In genomic region chr17:2337811-2338657, GRCh38 we compare ENCODE assay signal across 7 cellular contexts. TPM values are rescaled to one million over a fixed set of nuclear protein-coding genes. Genes with fewer than 3 reads are reported as not detected.
A peak's percentile ranks its signal among the peaks of the same experiment; 100 is the strongest.
DNase-seq lines count a peak whose midpoint lies in the region; ATAC-seq, FAIRE-seq and TF ChIP-seq lines count a peak whose summit lies in the region.

No MANE protein-coding gene starts in this region.

- no peaks in the 10 kb centered on the region for H4K20me1 ChIP-seq in K562 (replicated peaks; ENCODE audit: control insufficient read depth, insufficient read depth, low read length)

- H3K4me3 Mint-ChIP-seq in T-helper 17 cell = peak overlapping the region; percentile 99

- peak overlapping the region; percentile 72 for H2AFZ ChIP-seq in K562 (ENCODE audit: low read depth, low read length)

- peak; percentile 11 for FAIRE-seq in K562 (lab: Jason Lieb, UNC)

- H3K4me1 ChIP-seq in K562 (replicated peaks in 1 of 2; ENCODE audit: control insufficient read depth in 2 of 2, insufficient read depth in 2 of 2, low read length in 2 of 2) = peaks cover 16 to 21% of the 10 kb centered on the region in 2 experiments; a peak in 4 of 5 replicates
- peaks cover 5% of the 10 kb centered on the region for H3K4me1 ChIP-seq in iPS-15b (ENCODE audit: control insufficient read depth, insufficient read depth, low read length)
- peaks cover 14 to 27% of the 10 kb centered on the region in 2 donors for H3K4me1 ChIP-seq in gastrocnemius medialis

- TF ChIP-seq EP300 in K562 (IDR thresholded peaks at IDR 0.05; ENCODE audit: low read length) = no peak

- H3K27me3 Mint-ChIP-seq in T-helper 17 cell = no peaks in the 10 kb centered on the region

- peaks cover 16% of the 10 kb centered on the region for H3K4me1 Mint-ChIP-seq in T-helper 17 cell

- TF ChIP-seq POLR2A in K562 (conservative IDR thresholded peaks at IDR 0.05) (no peak), gastrocnemius medialis (IDR thresholded peaks at IDR 0.05) (peak; percentile 52 to 56)

- CTCF ChIA-PET in K562 (lab: Yijun Ruan, JAX; ENCODE audit: low intra/inter-chr PET ratio) = no interaction called here

- POLR2A ChIA-PET in K562 (lab: Yijun Ruan, JAX) = interaction anchor here (0.5 to 1.1 kb wide), 6 partner anchors 10 to 1994 kb away, joined by 3 to 5 read pairs (median 3); partner anchors contain the start of genes SMG6 and SRR

- peak overlapping the region; percentile 81 for H3K27ac Mint-ChIP-seq in T-helper 17 cell

- no peak for TF ChIP-seq CTCF in GM13977 (IDR thresholded peaks at IDR 0.05; ENCODE audit: extremely low read depth, insufficient read depth, missing control alignments)
- no peak for TF ChIP-seq CTCF in K562 (IDR thresholded peaks at IDR 0.05 in 2 of 3, conservative IDR thresholded peaks at IDR 0.05 in 1 of 3; ENCODE audit: insufficient read depth in 2 of 3, low read depth in 1 of 3, low read length in 3 of 3)
- peak in 1 of 5 experiments; percentile 11 for TF ChIP-seq CTCF in gastrocnemius medialis (IDR thresholded peaks at IDR 0.05 in 4 of 5, conservative IDR thresholded peaks at IDR 0.05 in 1 of 5)

- H3K27ac ChIP-seq in K562 (ENCODE audit: extremely low read depth, low read depth, low read length) (peak overlapping the region; percentile 81; the same call in 2 of the 3 replicates), gastrocnemius medialis (peak overlapping the region; percentile 87 to 94 (median 92))

- TF ChIP-seq RAD21 in K562 (CRISPR knock-in tag; conservative IDR thresholded peaks at IDR 0.05 in 1 of 2, IDR thresholded peaks at IDR 0.05 in 1 of 2) = no peak

- H3K36me3 ChIP-seq in K562 (ENCODE audit: control insufficient read depth, insufficient read depth, low read length) (peaks cover 30% of the 10 kb centered on the region), iPS-15b (ENCODE audit: control insufficient read depth, insufficient read depth, low read length) (peaks cover 21% of the 10 kb centered on the region), gastrocnemius medialis (peaks cover 4 to 23% of the 10 kb centered on the region in 2 donors)

- peak; percentile 30 for ATAC-seq in T-helper 17 cell
- ATAC-seq in K562 = peak; percentile 44
- ATAC-seq in gastrocnemius medialis = peak; percentile 57
- no peak for ATAC-seq in GM18517 (IDR thresholded peaks at IDR 0.05; ENCODE audit: unreplicated experiment)

- H3K9me1 ChIP-seq in K562 (ENCODE audit: control insufficient read depth, insufficient read depth, low read length) = no peaks in the 10 kb centered on the region

- H3K79me2 ChIP-seq in K562 (ENCODE audit: control insufficient read depth, insufficient read depth, low read length) = peaks cover 48% of the 10 kb centered on the region

- H3K4me2 ChIP-seq in K562 (ENCODE audit: insufficient read depth, low read length) = peak overlapping the region; percentile 93

- H3K36me3 Mint-ChIP-seq in T-helper 17 cell (ENCODE audit: low read depth) = peaks cover 2% of the 10 kb centered on the region

- 7% methylated on average over 19 of the region's 60 CpGs for WGBS in K562 (ENCODE audit: insufficient coverage, low coverage, missing lambda C conversion rate)

- H3K9me3 ChIP-seq in T-helper 17 cell (ENCODE audit: control insufficient read depth, low read length, poor library complexity, severe bottlenecking) = no peaks in the 10 kb centered on the region
- no peaks in the 10 kb centered on the region; the same call in 1 of the 2 replicates for H3K9me3 ChIP-seq in K562 (replicated peaks; ENCODE audit: control insufficient read depth, insufficient read depth, low read depth, low read length)
- no peaks in the 10 kb centered on the region for H3K9me3 ChIP-seq in iPS-15b (ENCODE audit: control insufficient read depth, insufficient read depth, low read length)
- H3K9me3 ChIP-seq in gastrocnemius medialis = no peaks in the 10 kb centered on the region

- H3K4me3 ChIP-seq in K562 (peak overlapping the region; percentile 68), iPS-15b (ENCODE audit: low read depth, low read length) (peak overlapping the region; percentile 65), gastrocnemius medialis (peak overlapping the region; percentile 71 to 90 (median 82))

- intact Hi-C loops in K562 (cut with micrococcal nuclease) = no loop called here
- intact Hi-C loops in gastrocnemius medialis (cut with DNase I; ENCODE audit: low total_unique reads) = loop anchor here (2.0 to 5.0 kb wide), 3 partner anchors 15 to 286 kb away; partner anchors contain the start of gene MNT

- DNase-seq in GM13977 (ENCODE audit: low spot score) = peak; percentile 82
- peak; percentile 54 for DNase-seq in HK-2 (ENCODE audit: unreplicated experiment)
- DNase-seq in T-helper 17 cell = peak; percentile 28 to 58 (median 47)
- peak; percentile 43 to 76 (median 69) for DNase-seq in K562 (ENCODE audit: extremely low read depth in 1 of 4, low spot score in 3 of 4)
- peak; percentile 44 to 64 for DNase-seq in gastrocnemius medialis

- H3K27me3 ChIP-seq in K562 (ENCODE audit: control insufficient read depth in 2 of 2, insufficient read depth in 2 of 2, low read length in 2 of 2) = no peaks in the 10 kb centered on the region
- no peaks in the 10 kb centered on the region for H3K27me3 ChIP-seq in iPS-15b (ENCODE audit: control insufficient read depth, insufficient read depth, low read length)
- H3K27me3 ChIP-seq in gastrocnemius medialis = no peaks in the 10 kb centered on the region

- H3K9ac ChIP-seq in K562 (ENCODE audit: insufficient read depth in 1 of 2, low read depth in 2 of 2, low read length in 2 of 2) = peak overlapping the region; percentile 73 to 97; a peak in 3 of 4 replicates
- no peak overlapping the region for H3K9ac ChIP-seq in iPS-15b (ENCODE audit: low read depth, low read length)

- BruUV-seq in K562 (replicated peaks; lab: Mats Ljungman, UMichigan) = no TSS peak

- in situ Hi-C loops in GM13977 (cut with MboI; ENCODE audit: low pct_unique_long_range_greater_than_20kb, low sequenced_read_pairs, unreplicated experiment) (no loop called here), K562 (cut with MboI) (no loop called here), gastrocnemius medialis (cut with MboI; ENCODE audit: low sequenced_read_pairs in 4 of 4) (no loop called here)

RNA-seq across cellular contexts. Expression of gene SGSM2, which starts 0.7 kb away (rescaled TPM):
- total RNA-seq in T-helper 17 cell (100 to 1,000 TPM; 119 to 128 TPM), K562 (2014; rRNA removed) (14.8 and 15.9 TPM in 2 replicates), K562 (2014; rRNA removed; fragmentation: Illumina TruSeq; extraction: Trizol) (4.9 and 9.1 TPM in 2 replicates), K562 (2015; rRNA removed; fragmentation: Illumina TruSeq; extraction: Trizol) (11.8 and 13.0 TPM in 2 replicates), K562 (2021) (15.3 and 20.2 TPM in 2 replicates), gastrocnemius medialis (10 to 100 TPM in 2 of 4 donors, 1 to 10 TPM in 2; 6.1 to 20.1 (median 9.6) TPM)
- total RNA-seq in K562 (2011; cell fraction: chromatin; rRNA removed; ENCODE audit: low replicate concordance) = 68.3 and 189 TPM in 2 replicates
- 83.7 and 87.9 TPM in 2 replicates for total RNA-seq in K562 (2011; cell fraction: nucleolus; rRNA removed)
- total RNA-seq in K562 (2011; cell fraction: nucleoplasm; rRNA removed) = 62.3 and 62.5 TPM in 2 replicates
- polyA plus RNA-seq in K562 (2011; rRNA removed) (20.7 and 22.6 TPM in 2 replicates), K562 (2014; fragmentation: Illumina TruSeq; extraction: Trizol) (14.9 and 16.3 TPM in 2 replicates), K562 (2014; fragmentation: Nextera tagmentation; extraction: Ambion mirVana) (under 1 TPM; 0.20 to 0.62 TPM), K562 (2014; rRNA removed) (24.1 and 26.3 TPM in 2 replicates)
- 18.1 and 32.9 TPM in 2 replicates for polyA plus RNA-seq in K562 (2011; cell fraction: cytosol; rRNA removed)
- polyA plus RNA-seq in K562 (2011; cell fraction: nucleus; rRNA removed) = 125 and 246 TPM in 2 replicates
- 22.3 and 33.7 TPM in 2 replicates for polyA plus RNA-seq in K562 (2012)
- 7.6 and 10.0 TPM in 2 replicates for polyA minus RNA-seq in K562 (2011; rRNA and poly(A)+ RNA removed)
- polyA minus RNA-seq in K562 (2011; cell fraction: cytosol; rRNA and poly(A)+ RNA removed) = 7.5 and 8.6 TPM in 2 replicates
- polyA minus RNA-seq in K562 (2011; cell fraction: nucleus; rRNA and poly(A)+ RNA removed) = 21.7 and 23.0 TPM in 2 replicates

RNA-seq across cellular contexts. Expression of gene TSR1, which starts 1.8 kb away (rescaled TPM):
- 10 to 100 TPM; 24.9 to 35.4 TPM for total RNA-seq in T-helper 17 cell
- total RNA-seq in K562 (2011; cell fraction: chromatin; rRNA removed; ENCODE audit: low replicate concordance) = 56.9 and 60.1 TPM in 2 replicates
- 41.0 and 43.8 TPM in 2 replicates for total RNA-seq in K562 (2011; cell fraction: nucleolus; rRNA removed)
- total RNA-seq in K562 (2011; cell fraction: nucleoplasm; rRNA removed) = 43.1 TPM in 2 replicates
- total RNA-seq in K562 (2014; rRNA removed) = 87.5 and 90.0 TPM in 2 replicates
- 58.4 and 59.9 TPM in 2 replicates for total RNA-seq in K562 (2014; rRNA removed; fragmentation: Illumina TruSeq; extraction: Trizol)
- 55.2 and 55.5 TPM in 2 replicates for total RNA-seq in K562 (2015; rRNA removed; fragmentation: Illumina TruSeq; extraction: Trizol)
- total RNA-seq in K562 (2021) = 59.3 and 62.6 TPM in 2 replicates
- 15.6 and 16.4 TPM in 2 replicates for polyA plus RNA-seq in K562 (2011; rRNA removed)
- 11.1 and 11.6 TPM in 2 replicates for polyA plus RNA-seq in K562 (2011; cell fraction: cytosol; rRNA removed)
- 32.0 and 43.6 TPM in 2 replicates for polyA plus RNA-seq in K562 (2011; cell fraction: nucleus; rRNA removed)
- 24.8 and 48.3 TPM in 2 replicates for polyA plus RNA-seq in K562 (2012)
- polyA plus RNA-seq in K562 (2014; fragmentation: Illumina TruSeq; extraction: Trizol) = 58.1 and 60.3 TPM in 2 replicates
- polyA plus RNA-seq in K562 (2014; fragmentation: Nextera tagmentation; extraction: Ambion mirVana) = 10 to 100 TPM; 16.4 to 41.1 TPM
- 35.5 and 36.8 TPM in 2 replicates for polyA plus RNA-seq in K562 (2014; rRNA removed)
- polyA minus RNA-seq in K562 (2011; rRNA and poly(A)+ RNA removed) = 14.5 and 19.0 TPM in 2 replicates
- 34.4 and 42.5 TPM in 2 replicates for polyA minus RNA-seq in K562 (2011; cell fraction: cytosol; rRNA and poly(A)+ RNA removed)
- polyA minus RNA-seq in K562 (2011; cell fraction: nucleus; rRNA and poly(A)+ RNA removed) = 42.3 and 64.4 TPM in 2 replicates
- total RNA-seq in gastrocnemius medialis = 10 to 100 TPM; 76.7 to 94.1 (median 84.7) TPM

RNA-seq across cellular contexts. Expression of gene SRR, which starts 34.3 kb away (rescaled TPM):
- total RNA-seq in T-helper 17 cell = 1 to 10 TPM; 3.4 to 3.9 TPM
- 5.3 and 10.9 TPM in 2 replicates for total RNA-seq in K562 (2011; cell fraction: chromatin; rRNA removed; ENCODE audit: low replicate concordance)
- 4.5 and 5.4 TPM in 2 replicates for total RNA-seq in K562 (2011; cell fraction: nucleolus; rRNA removed)
- 9.8 and 14.4 TPM in 2 replicates for total RNA-seq in K562 (2011; cell fraction: nucleoplasm; rRNA removed)
- 6.7 and 7.4 TPM in 2 replicates for total RNA-seq in K562 (2014; rRNA removed)
- total RNA-seq in K562 (2014; rRNA removed; fragmentation: Illumina TruSeq; extraction: Trizol) = 3.7 and 5.0 TPM in 2 replicates
- total RNA-seq in K562 (2015; rRNA removed; fragmentation: Illumina TruSeq; extraction: Trizol) = 4.3 and 7.0 TPM in 2 replicates
- 8.1 and 9.9 TPM in 2 replicates for total RNA-seq in K562 (2021)
- polyA plus RNA-seq in K562 (2011; rRNA removed) = 19.4 and 19.5 TPM in 2 replicates
- polyA plus RNA-seq in K562 (2011; cell fraction: cytosol; rRNA removed) = 5.2 and 7.3 TPM in 2 replicates
- polyA plus RNA-seq in K562 (2011; cell fraction: nucleus; rRNA removed) = 3.8 and 6.8 TPM in 2 replicates
- polyA plus RNA-seq in K562 (2012) = 7.8 and 8.1 TPM in 2 replicates
- 6.6 and 9.5 TPM in 2 replicates for polyA plus RNA-seq in K562 (2014; fragmentation: Illumina TruSeq; extraction: Trizol)
- 10 to 100 TPM; 10.0 to 14.7 TPM for polyA plus RNA-seq in K562 (2014; fragmentation: Nextera tagmentation; extraction: Ambion mirVana)
- 4.9 and 7.9 TPM in 2 replicates for polyA plus RNA-seq in K562 (2014; rRNA removed)
- 8.0 and 9.0 TPM in 2 replicates for polyA minus RNA-seq in K562 (2011; rRNA and poly(A)+ RNA removed)
- 7.1 and 7.2 TPM in 2 replicates for polyA minus RNA-seq in K562 (2011; cell fraction: cytosol; rRNA and poly(A)+ RNA removed)
- 2.4 and 3.7 TPM in 2 replicates for polyA minus RNA-seq in K562 (2011; cell fraction: nucleus; rRNA and poly(A)+ RNA removed)
- 10 to 100 TPM in 2 of 4 donors, 1 to 10 TPM in 2; 3.0 to 20.0 (median 10.7) TPM for total RNA-seq in gastrocnemius medialis

RNA-seq across cellular contexts. Expression of gene SMG6, which starts 34.4 kb away (rescaled TPM):
- total RNA-seq in T-helper 17 cell (10 to 100 TPM; 48.3 to 51.6 TPM), K562 (2014; rRNA removed) (6.9 and 7.3 TPM in 2 replicates), K562 (2014; rRNA removed; fragmentation: Illumina TruSeq; extraction: Trizol) (5.7 and 6.1 TPM in 2 replicates), K562 (2015; rRNA removed; fragmentation: Illumina TruSeq; extraction: Trizol) (6.0 TPM in 2 replicates), K562 (2021) (12.8 and 13.7 TPM in 2 replicates), gastrocnemius medialis (10 to 100 TPM; 20.5 to 27.8 (median 23.0) TPM)
- total RNA-seq in K562 (2011; cell fraction: chromatin; rRNA removed; ENCODE audit: low replicate concordance) = 39.4 and 43.0 TPM in 2 replicates
- 14.7 and 18.7 TPM in 2 replicates for total RNA-seq in K562 (2011; cell fraction: nucleolus; rRNA removed)
- total RNA-seq in K562 (2011; cell fraction: nucleoplasm; rRNA removed) = 30.8 and 31.7 TPM in 2 replicates
- polyA plus RNA-seq in K562 (2011; rRNA removed) (1.7 and 3.6 TPM in 2 replicates), K562 (2014; fragmentation: Illumina TruSeq; extraction: Trizol) (13.9 TPM in 2 replicates), K562 (2014; fragmentation: Nextera tagmentation; extraction: Ambion mirVana) (under 1 TPM; 0.44 to 0.45 TPM), K562 (2014; rRNA removed) (5.5 and 5.8 TPM in 2 replicates)
- polyA plus RNA-seq in K562 (2011; cell fraction: cytosol; rRNA removed) = 4.2 and 6.2 TPM in 2 replicates
- 8.5 and 16.5 TPM in 2 replicates for polyA plus RNA-seq in K562 (2011; cell fraction: nucleus; rRNA removed)
- 10.2 and 21.1 TPM in 2 replicates for polyA plus RNA-seq in K562 (2012)
- polyA minus RNA-seq in K562 (2011; rRNA and poly(A)+ RNA removed) = 4.8 and 5.1 TPM in 2 replicates
- 10.2 and 10.9 TPM in 2 replicates for polyA minus RNA-seq in K562 (2011; cell fraction: cytosol; rRNA and poly(A)+ RNA removed)
- 9.1 and 9.8 TPM in 2 replicates for polyA minus RNA-seq in K562 (2011; cell fraction: nucleus; rRNA and poly(A)+ RNA removed)
